10 cellular contexts compared by ENCODE assay signal in genomic region chr6:135651964-135652755, GRCh38.
DNase-seq lines count a peak whose midpoint lies in the region; ATAC-seq and TF ChIP-seq lines count a peak whose summit lies in the region.
"Had no signal": no experiment of that assay in that cellular context is flagged by ENCODE, and none has a peak within 500 bp of the region (broad histone marks: within the 10 kb centered on the region; RNA-seq: fewer than 3 reads in every experiment).

No MANE protein-coding gene starts in this region.

- H3K4me3 ChIP-seq in upper lobe of left lung = no peak overlapping the region
- no peak overlapping the region for H3K4me3 ChIP-seq in WERI-Rb-1 (ENCODE audit: low read depth, low read length)
- H3K4me3 ChIP-seq: cardiac muscle cell had no signal

- no peaks in the 10 kb centered on the region for H3K4me1 ChIP-seq in upper lobe of left lung

- POLR2A ChIA-PET in activated B cell treated with CpG ODN at 0.5 μM for 24 hours (lab: Charles Lee) = interaction anchor here (0.6 kb wide), 1 partner anchor 228 kb away, joined by 4 read pairs; no protein-coding TSS in a partner anchor

- H3K27ac ChIP-seq in upper lobe of left lung (no peak overlapping the region), WERI-Rb-1 (no peak overlapping the region)
- H3K27ac ChIP-seq: cardiac muscle cell had no signal

- H3K4me3 Mint-ChIP-seq in activated B cell treated with CpG ODN at 0.5 μM for 24 hours = peak overlapping the region; percentile 49

- H3K27ac Mint-ChIP-seq in activated B cell treated with CpG ODN at 0.5 μM for 24 hours = peak overlapping the region; percentile 76

- H3K36me3 ChIP-seq in upper lobe of left lung = no peaks in the 10 kb centered on the region
- no peaks in the 10 kb centered on the region for H3K36me3 ChIP-seq in WERI-Rb-1
- H3K36me3 ChIP-seq: cardiac muscle cell had no signal

- peaks cover 22% of the 10 kb centered on the region for H3K4me1 Mint-ChIP-seq in activated B cell treated with CpG ODN at 0.5 μM for 24 hours

- H3K9me3 ChIP-seq in upper lobe of left lung (peaks cover 0 to 4% (median 0%) of the 10 kb centered on the region in 4 donors), WERI-Rb-1 (ENCODE audit: severe bottlenecking) (no peaks in the 10 kb centered on the region)

- 69 to 76% methylated on average over 7 of the region's 7 CpGs for WGBS in upper lobe of left lung, 2 donors

- H3K27me3 Mint-ChIP-seq in activated B cell treated with CpG ODN at 0.5 μM for 24 hours = no peaks in the 10 kb centered on the region

- intact Hi-C loops in activated B cell treated with CpG ODN at 0.5 μM for 24 hours (cut with micrococcal nuclease) = loop anchor here (2.0 to 5.0 kb wide), 2 partner anchors 155 to 200 kb away; partner anchors contain the start of genes AHI1 and PDE7B

- no peak for TF ChIP-seq POLR2A in upper lobe of left lung (IDR thresholded peaks at IDR 0.05)

- peaks cover 19% of the 10 kb centered on the region for H3K9me3 Mint-ChIP-seq in activated B cell treated with CpG ODN at 0.5 μM for 24 hours

- H3K27me3 ChIP-seq in upper lobe of left lung (no peaks in the 10 kb centered on the region), WERI-Rb-1 (ENCODE audit: insufficient read depth, low read depth, severe bottlenecking) (no peaks in the 10 kb centered on the region)
- H3K27me3 ChIP-seq: cardiac muscle cell had no signal

- H3K36me3 Mint-ChIP-seq in activated B cell treated with CpG ODN at 0.5 μM for 24 hours (ENCODE audit: low read depth) = peaks cover 6% of the 10 kb centered on the region

- no peak for TF ChIP-seq EP300 in upper lobe of left lung (IDR thresholded peaks at IDR 0.05)

- DNase-seq in activated B cell treated with CpG ODN at 0.5 μM for 24 hours = no peak
- no peak for DNase-seq in RKO (ENCODE audit: low spot score)
- DNase-seq in NCI-H345 treated with DMSO at 0.1 percent for 48 hours (lab: John Stamatoyannopoulos, UW; ENCODE audit: unreplicated experiment) = no peak
- DNase-seq in upper lobe of left lung = no peak
- DNase-seq in WERI-Rb-1 = no peak
- DNase-seq: DND-41 had no signal

- TF ChIP-seq CTCF in activated B cell treated with CpG ODN at 0.5 μM for 24 hours (IDR thresholded peaks at IDR 0.05) (no peak), upper lobe of left lung (IDR thresholded peaks at IDR 0.05) (no peak), WERI-Rb-1 (IDR thresholded peaks at IDR 0.05; ENCODE audit: low read depth, low read length) (no peak)

- CTCF ChIA-PET in activated B cell treated with CpG ODN at 0.5 μM for 24 hours (lab: Charles Lee) = no interaction called here

- ATAC-seq in GM18499 (IDR thresholded peaks at IDR 0.05; ENCODE audit: insufficient read depth, unreplicated experiment) (peak; percentile 95), GM21381 (IDR thresholded peaks at IDR 0.05; ENCODE audit: unreplicated experiment) (peak; percentile 99), HG03159 (IDR thresholded peaks at IDR 0.05; ENCODE audit: unreplicated experiment) (peak; percentile 98), activated B cell treated with CpG ODN at 0.5 μM for 24 hours (ENCODE audit: low read depth) (peak; percentile 82), upper lobe of left lung (ENCODE audit: low FRiP score in 2 of 2) (no peak)

Comparison
In these comparisons a context has a peak if more than half of its experiments do, and no peak if none do; other contexts are left out.
1. ATAC-seq: peak in GM18499 (single experiment), GM21381 (single experiment), HG03159 (single experiment) and activated B cell treated with CpG ODN at 0.5 μM for 24 hours (single experiment); none in upper lobe of left lung (0 of 2).